Comparison of ENCODE assay signal across 23 cellular contexts in the genomic region with DNA sequence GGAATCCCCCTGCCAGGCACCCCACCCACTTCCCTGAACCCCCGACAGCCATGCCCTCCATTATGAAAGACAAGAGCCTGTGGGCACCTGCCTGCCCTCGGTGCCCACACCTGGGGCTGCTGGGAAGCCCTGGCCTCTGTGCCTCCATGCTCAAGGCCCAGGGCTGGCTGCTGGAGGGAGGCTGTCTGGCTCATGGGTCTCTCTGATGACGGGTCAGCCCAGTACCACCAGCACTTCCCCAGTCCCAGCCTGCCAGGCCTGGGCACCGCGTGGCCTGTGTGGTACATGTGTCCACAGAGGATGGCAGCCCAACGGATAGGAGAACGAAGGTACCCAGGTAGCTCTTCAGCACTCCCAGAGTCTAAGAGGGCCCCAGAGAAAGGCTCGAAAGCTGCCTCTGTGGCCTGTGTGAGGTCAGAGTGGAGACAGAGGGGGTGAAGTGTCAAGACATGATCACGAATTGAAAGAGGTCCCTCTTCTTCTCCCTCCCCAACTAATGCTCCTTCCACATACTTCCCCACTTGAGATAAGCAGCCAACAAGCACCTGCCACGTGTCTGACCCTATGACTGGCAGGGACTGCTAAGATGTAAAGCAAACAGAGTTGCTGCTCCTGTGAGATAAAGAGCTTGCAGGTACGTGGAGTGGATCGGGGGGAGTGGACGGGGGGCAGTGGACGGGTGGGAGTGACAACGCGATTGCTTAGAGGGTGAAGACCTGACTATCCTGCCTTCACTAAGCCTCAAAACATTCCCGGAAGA. TPM values are rescaled to one million over a fixed set of nuclear protein-coding genes. Genes with fewer than 3 reads are reported as not detected.
"Had no signal": no experiment of that assay in that cellular context is flagged by ENCODE, and none has a peak within 500 bp of the region (broad histone marks: within the 10 kb centered on the region; RNA-seq: fewer than 3 reads in every experiment).

No MANE protein-coding gene starts in this region.

- H2AFZ ChIP-seq: parathyroid adenoma had no signal

- DNase-seq: activated B cell treated with CpG ODN at 0.5 μM for 24 hours; activated CD4-positive, alpha-beta T cell treated with anti-CD3 and anti-CD28 coated beads for 36 hours; activated CD4-positive, alpha-beta T cell treated with anti-CD3 and anti-CD28 coated beads, Interleukin-2, amount 50 U/mL, for 48 hours; activated naive CD4-positive, alpha-beta T cell treated with Interleukin-2 at 50 U/mL for 16 hours; activated T-cell treated with anti-CD3 and anti-CD28 coated beads, Interleukin-2, amount 50 U/mL, for 48 hours; amygdala; dermis blood vessel endothelial cell; effector CD8-positive, alpha-beta T cell; erythroblast; foreskin keratinocyte; immature natural killer cell; left ventricle myocardium superior; nephron progenitor cell; right lobe of liver; small intestine; stimulated activated CD4-positive, alpha-beta T cell treated with anti-CD3 and anti-CD28 coated beads, Interleukin-2, amount 100 ng/mL, for 48 hours; stimulated activated CD8-positive, alpha-beta memory T cell treated with anti-CD3 and anti-CD28 coated beads, Interleukin-4, amount 100 ng/mL, for 48 hours; stimulated activated naive B cell treated with anti-CD40 and anti-IgM and Interleukin-4, amounts not matched to agents 10 μg/mL and 1 μg/mL and 100 μg/mL, for 72 hours; T-helper 9 cell; testis had no signal

- H3K9me3 Mint-ChIP-seq: activated B cell treated with CpG ODN at 0.5 μM for 24 hours; brain; nephron progenitor cell; stimulated activated naive B cell treated with anti-CD40 and anti-IgM and Interleukin-4, amounts not matched to agents 10 μg/mL and 1 μg/mL and 100 μg/mL, for 72 hours had no signal

- H3K36me3 ChIP-seq: right lobe of liver had no signal

- H3K27ac Mint-ChIP-seq: activated B cell treated with CpG ODN at 0.5 μM for 24 hours; activated CD4-positive, alpha-beta T cell treated with anti-CD3 and anti-CD28 coated beads for 36 hours; brain; immature natural killer cell; nephron progenitor cell; stimulated activated naive B cell treated with anti-CD40 and anti-IgM and Interleukin-4, amounts not matched to agents 10 μg/mL and 1 μg/mL and 100 μg/mL, for 72 hours had no signal

- H3K36me3 Mint-ChIP-seq: brain; immature natural killer cell; stimulated activated naive B cell treated with anti-CD40 and anti-IgM and Interleukin-4, amounts not matched to agents 10 μg/mL and 1 μg/mL and 100 μg/mL, for 72 hours had no signal

- H3K27ac ChIP-seq: foreskin keratinocyte, parathyroid adenoma, right lobe of liver had no signal

- ATAC-seq: activated CD4-positive, alpha-beta T cell treated with anti-CD3 and anti-CD28 coated beads for 36 hours; foreskin keratinocyte; left ventricle myocardium superior; stimulated activated naive B cell treated with anti-CD40 and anti-IgM and Interleukin-4, amounts not matched to agents 10 μg/mL and 1 μg/mL and 100 μg/mL, for 72 hours had no signal

- H3K4me3 ChIP-seq: right lobe of liver, testis had no signal

- H3K27me3 Mint-ChIP-seq: activated B cell treated with CpG ODN at 0.5 μM for 24 hours; activated CD4-positive, alpha-beta T cell treated with anti-CD3 and anti-CD28 coated beads for 36 hours; brain; stimulated activated naive B cell treated with anti-CD40 and anti-IgM and Interleukin-4, amounts not matched to agents 10 μg/mL and 1 μg/mL and 100 μg/mL, for 72 hours had no signal

- H3K4me1 Mint-ChIP-seq: activated B cell treated with CpG ODN at 0.5 μM for 24 hours; activated CD4-positive, alpha-beta T cell treated with anti-CD3 and anti-CD28 coated beads for 36 hours; immature natural killer cell; stimulated activated naive B cell treated with anti-CD40 and anti-IgM and Interleukin-4, amounts not matched to agents 10 μg/mL and 1 μg/mL and 100 μg/mL, for 72 hours had no signal

- H3K9me3 ChIP-seq: right lobe of liver, testis had no signal

- H3K27me3 ChIP-seq: foreskin keratinocyte, right lobe of liver, testis had no signal

- H3K9ac ChIP-seq: parathyroid adenoma had no signal

- H3K4me3 Mint-ChIP-seq: activated B cell treated with CpG ODN at 0.5 μM for 24 hours; activated CD4-positive, alpha-beta T cell treated with anti-CD3 and anti-CD28 coated beads for 36 hours; brain; immature natural killer cell; nephron progenitor cell; stimulated activated naive B cell treated with anti-CD40 and anti-IgM and Interleukin-4, amounts not matched to agents 10 μg/mL and 1 μg/mL and 100 μg/mL, for 72 hours had no signal

- H3K4me1 ChIP-seq: right lobe of liver had no signal

RNA-seq across cellular contexts. Expression of a gene that starts 21.2 kb away (rescaled TPM):
- total RNA-seq: activated B cell treated with CpG ODN at 0.5 μM for 24 hours had no signal

RNA-seq across cellular contexts. Expression of a gene that starts 59.0 kb away (rescaled TPM):
- total RNA-seq: myocyte had no signal
